23 cellular contexts compared by ENCODE assay signal in the genomic region with DNA sequence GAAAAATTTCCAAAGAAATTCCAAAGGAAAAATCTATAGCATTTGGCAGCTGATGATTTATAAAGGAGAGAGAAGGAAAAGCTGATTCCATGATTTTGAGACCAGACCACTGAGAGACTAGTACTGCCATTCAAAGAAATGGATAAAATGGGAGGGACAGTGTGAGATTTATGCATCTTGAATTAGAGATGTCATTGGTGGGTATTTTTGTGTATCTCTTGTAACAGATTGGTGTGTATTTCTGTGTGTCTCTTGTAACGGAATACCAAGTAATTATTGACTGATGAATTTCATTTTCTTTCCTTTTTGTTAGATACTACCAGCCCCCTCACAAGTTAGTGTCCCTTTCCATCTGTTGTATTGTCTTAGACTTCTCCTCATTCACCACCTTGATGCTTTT.
DNase-seq lines count a peak whose midpoint lies in the region; ATAC-seq, FAIRE-seq and TF ChIP-seq lines count a peak whose summit lies in the region.
"Had no signal": no experiment of that assay in that cellular context is flagged by ENCODE, and none has a peak within 500 bp of the region (broad histone marks: within the 10 kb centered on the region; RNA-seq: fewer than 3 reads in every experiment).

No MANE protein-coding gene starts in this region.

- H3K36me3 Mint-ChIP-seq in HFFc6 (ENCODE audit: low read depth) = peaks cover 13% of the 10 kb centered on the region
- H3K36me3 Mint-ChIP-seq in astrocyte (ENCODE audit: low read depth, unreplicated experiment) = no peaks in the 10 kb centered on the region
- H3K36me3 Mint-ChIP-seq in nephron (ENCODE audit: low read depth) = peaks cover 5% of the 10 kb centered on the region
- peaks cover 7 to 61% (median 44%) of the 10 kb centered on the region in 5 donors for H3K36me3 Mint-ChIP-seq in naive thymus-derived CD4-positive, alpha-beta T cell

- peak overlapping the region; percentile 55 for H3K27ac ChIP-seq in astrocyte (ENCODE audit: low read depth, low read length)
- no peak overlapping the region for H3K27ac ChIP-seq in naive thymus-derived CD4-positive, alpha-beta T cell (ENCODE audit: low read depth, low read length)
- H3K27ac ChIP-seq: C4-2B had no signal

- no peaks in the 10 kb centered on the region for H4K20me1 ChIP-seq in astrocyte (ENCODE audit: insufficient read depth, low read length)

- H3K27ac Mint-ChIP-seq in HFFc6 = peak overlapping the region; percentile 68
- no peak overlapping the region for H3K27ac Mint-ChIP-seq in astrocyte (ENCODE audit: unreplicated experiment)
- H3K27ac Mint-ChIP-seq in nephron = peak overlapping the region in 2 of 3 experiments; percentile 0 to 21
- H3K27ac Mint-ChIP-seq in naive thymus-derived CD4-positive, alpha-beta T cell = peak overlapping the region in 4 of 9 donors; percentile 17 to 66 (median 26)
- H3K27ac Mint-ChIP-seq: B cell had no signal

- H3K4me1 ChIP-seq in astrocyte (ENCODE audit: insufficient read depth, low read length) = peaks cover 21% of the 10 kb centered on the region
- peaks cover 15% of the 10 kb centered on the region in 2 donors for H3K4me1 ChIP-seq in naive thymus-derived CD4-positive, alpha-beta T cell (ENCODE audit: control insufficient read depth in 2 of 2, insufficient read depth in 2 of 2, low read length in 2 of 2)

- POLR2A ChIA-PET in naive thymus-derived CD4-positive, alpha-beta T cell (lab: Charles Lee) = no interaction called here

- ATAC-seq in GM21619 (IDR thresholded peaks at IDR 0.05; ENCODE audit: unreplicated experiment) (no peak), GM18870 (IDR thresholded peaks at IDR 0.05; ENCODE audit: unreplicated experiment) (no peak), GM18873 (IDR thresholded peaks at IDR 0.05; ENCODE audit: low FRiP score, unreplicated experiment) (no peak)
- ATAC-seq in naive thymus-derived CD4-positive, alpha-beta T cell = no peak
- ATAC-seq: HepG2 had no signal

- no peaks in the 10 kb centered on the region for H3K36me3 ChIP-seq in astrocyte (ENCODE audit: insufficient read depth, low read length)
- H3K36me3 ChIP-seq in naive thymus-derived CD4-positive, alpha-beta T cell (ENCODE audit: control insufficient read depth in 2 of 3, insufficient read depth in 3 of 3, low read length in 3 of 3) = peaks cover 0 to 4% (median 0%) of the 10 kb centered on the region in 3 experiments

- TF ChIP-seq CTCF in HFFc6 (IDR thresholded peaks at IDR 0.05) = no peak
- TF ChIP-seq CTCF in astrocyte (IDR thresholded peaks at IDR 0.05; ENCODE audit: insufficient read depth, low read depth, low read length) = no peak
- TF ChIP-seq CTCF in nephron (IDR thresholded peaks at IDR 0.05; ENCODE audit: unreplicated experiment in 3 of 3) = no peak

- H3K4me3 Mint-ChIP-seq in HFFc6 = no peak overlapping the region
- no peak overlapping the region for H3K4me3 Mint-ChIP-seq in astrocyte (ENCODE audit: unreplicated experiment)
- H3K4me3 Mint-ChIP-seq in nephron = no peak overlapping the region
- H3K4me3 Mint-ChIP-seq in naive thymus-derived CD4-positive, alpha-beta T cell = peak overlapping the region in 2 of 10 donors; percentile 4 to 15
- H3K4me3 Mint-ChIP-seq: B cell had no signal

- H3K4me1 Mint-ChIP-seq in HFFc6 (ENCODE audit: low read depth) (peaks cover 26% of the 10 kb centered on the region), astrocyte (ENCODE audit: low read depth, unreplicated experiment) (peaks cover 16% of the 10 kb centered on the region), nephron (peaks cover 53% of the 10 kb centered on the region)
- H3K4me1 Mint-ChIP-seq in naive thymus-derived CD4-positive, alpha-beta T cell = peaks cover 10 to 78% (median 55%) of the 10 kb centered on the region in 7 donors
- H3K4me1 Mint-ChIP-seq: B cell had no signal

- CTCF ChIA-PET in naive thymus-derived CD4-positive, alpha-beta T cell (lab: Charles Lee) = interaction anchor here (1.0 kb wide), 1 partner anchor 39 kb away, joined by 3 read pairs; no protein-coding TSS in a partner anchor

- no peaks in the 10 kb centered on the region for H3K79me2 ChIP-seq in astrocyte (ENCODE audit: insufficient read depth, low read length)

- DNase-seq in HFFc6 (no peak), astrocyte (ENCODE audit: low read depth) (no peak)
- no peak for DNase-seq in naive thymus-derived CD4-positive, alpha-beta T cell
- DNase-seq: Calu3; DND-41; Karpas-422; NCI-H1092 treated with DMSO at 0.1 percent for 48 hours; NCI-H1436 treated with DMSO at 0.1 percent for 48 hours; NCI-H187 treated with DMSO at 0.1 percent for 48 hours; NCI-H2107; NCI-H446; NCI-H526; NCI-H82; NK-92 treated with Interleukin-12 subunit alpha and Interleukin-12 subunit beta, amount 100 ng/mL, for 24 hours; T-helper 1 cell had no signal

- H3K9me3 Mint-ChIP-seq in HFFc6 (no peaks in the 10 kb centered on the region), astrocyte (ENCODE audit: unreplicated experiment) (peaks cover 2% of the 10 kb centered on the region), nephron (no peaks in the 10 kb centered on the region)
- peaks cover 0 to 8% (median 0%) of the 10 kb centered on the region in 11 donors for H3K9me3 Mint-ChIP-seq in naive thymus-derived CD4-positive, alpha-beta T cell

- H3K27me3 Mint-ChIP-seq in HFFc6 (ENCODE audit: insufficient read depth) (no peaks in the 10 kb centered on the region), astrocyte (ENCODE audit: low read depth, unreplicated experiment) (no peaks in the 10 kb centered on the region), nephron (ENCODE audit: low read depth) (no peaks in the 10 kb centered on the region)
- H3K27me3 Mint-ChIP-seq in naive thymus-derived CD4-positive, alpha-beta T cell = no peaks in the 10 kb centered on the region
- H3K27me3 Mint-ChIP-seq: B cell had no signal

- no peak for FAIRE-seq in astrocyte (lab: Jason Lieb, UNC)
- FAIRE-seq: GM12892, HepG2 had no signal

- no peak overlapping the region for H2AFZ ChIP-seq in astrocyte (ENCODE audit: low read depth, low read length)

- no peaks in the 10 kb centered on the region for H3K27me3 ChIP-seq in astrocyte (ENCODE audit: insufficient read depth, low read length)
- no peaks in the 10 kb centered on the region for H3K27me3 ChIP-seq in naive thymus-derived CD4-positive, alpha-beta T cell (ENCODE audit: control insufficient read depth in 2 of 2, insufficient read depth in 2 of 2, low read length in 2 of 2)

- no peak overlapping the region for H3K9ac ChIP-seq in astrocyte (ENCODE audit: low read length)

- intact Hi-C loops in naive thymus-derived CD4-positive, alpha-beta T cell (cut with micrococcal nuclease) = no loop called here

- H3K4me3 ChIP-seq in astrocyte (ENCODE audit: insufficient read depth, low read depth, low read length) = no peak overlapping the region
- no peak overlapping the region for H3K4me3 ChIP-seq in naive thymus-derived CD4-positive, alpha-beta T cell (ENCODE audit: low read length)

- H3K9me3 ChIP-seq in astrocyte (ENCODE audit: insufficient read depth, low read depth, low read length) = no peaks in the 10 kb centered on the region
- no peaks in the 10 kb centered on the region for H3K9me3 ChIP-seq in naive thymus-derived CD4-positive, alpha-beta T cell (ENCODE audit: control insufficient read depth in 2 of 3, low read length in 3 of 3)

- H3K4me2 ChIP-seq in astrocyte (ENCODE audit: low read length) = peak overlapping the region; percentile 28
